20 cellular contexts compared by ENCODE assay signal in the genomic region with DNA sequence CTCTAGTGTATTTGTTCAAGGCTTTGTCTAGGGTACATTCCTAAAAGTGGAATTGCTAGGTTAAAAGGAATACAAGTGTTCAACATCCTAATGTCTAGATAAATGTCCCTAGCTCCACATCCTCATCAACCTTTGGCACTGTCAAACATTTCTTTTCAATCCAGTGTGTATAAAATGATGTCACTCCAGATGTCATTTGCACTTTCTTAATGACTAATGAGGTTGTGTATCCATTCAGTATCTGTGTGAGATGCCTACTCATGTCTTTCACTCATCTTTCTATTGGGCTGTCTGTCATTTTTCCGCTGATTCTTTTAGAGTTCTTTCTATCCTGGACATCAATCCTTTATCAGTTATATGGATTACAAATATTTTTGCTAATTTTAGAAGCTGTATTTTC. TPM values are rescaled to one million over a fixed set of nuclear protein-coding genes. Genes with fewer than 3 reads are reported as not detected.
"Had no signal": no experiment of that assay in that cellular context is flagged by ENCODE, and none has a peak within 500 bp of the region (broad histone marks: within the 10 kb centered on the region; RNA-seq: fewer than 3 reads in every experiment).

No MANE protein-coding gene starts in this region.

- DNase-seq: activated CD4-positive, alpha-beta T cell treated with anti-CD3 and anti-CD28 coated beads, Interleukin-2, amount 50 U/mL, for 4 hours; endodermal cell; left lung; lower lobe of right lung; stimulated activated CD4-positive, alpha-beta T cell treated with anti-CD3 and anti-CD28 coated beads, Interleukin-4, amount 100 ng/mL, for 1 hour; stomach; upper lobe of left lung had no signal

- H3K27ac Mint-ChIP-seq: activated T-helper 2 cell treated with anti-CD3 and anti-CD28 coated beads, Interferon-gamma antibody, Interleukin-2, Interleukin-4, amounts not matched to agents 10 μg/mL and 5 μg/mL and 100 μg/mL, durations not matched to agents 14 hours and 24 hours and 36 hours; dendritic cell treated with granulocyte-macrophage colony-stimulating factor and Interleukin-4, amounts not matched to agents 40 ng/mL and 50 ng/mL, for 4 days; endodermal cell had no signal

- H3K4me3 ChIP-seq: breast epithelium, esophagus muscularis mucosa, heart right ventricle, left lung, lower lobe of right lung, pancreas, prostate gland, skin epidermis, stomach, thyroid gland, upper lobe of left lung, vagina had no signal

- H3K36me3 ChIP-seq: breast epithelium, esophagus muscularis mucosa, heart right ventricle, left lung, lower lobe of right lung, pancreas, prostate gland, stomach, thyroid gland, upper lobe of left lung had no signal

- H3K36me3 Mint-ChIP-seq: naive thymus-derived CD8-positive, alpha-beta T cell had no signal

- H3K9me3 Mint-ChIP-seq: activated T-helper 2 cell treated with anti-CD3 and anti-CD28 coated beads, Interferon-gamma antibody, Interleukin-2, Interleukin-4, amounts not matched to agents 10 μg/mL and 5 μg/mL and 100 μg/mL, durations not matched to agents 14 hours and 24 hours and 36 hours; central memory CD8-positive, alpha-beta T cell; dendritic cell treated with granulocyte-macrophage colony-stimulating factor and Interleukin-4, amounts not matched to agents 40 ng/mL and 50 ng/mL, for 4 days; endodermal cell; naive thymus-derived CD8-positive, alpha-beta T cell; neural crest cell had no signal

- H3K4me1 Mint-ChIP-seq: central memory CD8-positive, alpha-beta T cell; naive thymus-derived CD8-positive, alpha-beta T cell; neural crest cell had no signal

- H3K4me3 Mint-ChIP-seq: central memory CD8-positive, alpha-beta T cell; dendritic cell treated with granulocyte-macrophage colony-stimulating factor and Interleukin-4, amounts not matched to agents 40 ng/mL and 50 ng/mL, for 4 days; endodermal cell; naive thymus-derived CD8-positive, alpha-beta T cell; neural crest cell had no signal

- H3K27me3 ChIP-seq: breast epithelium, esophagus muscularis mucosa, heart right ventricle, left lung, pancreas, stomach, thyroid gland, upper lobe of left lung, vagina had no signal

RNA-seq across cellular contexts. Expression of gene ARMH4, which starts 43.3 kb away (rescaled TPM):
- total RNA-seq: naive thymus-derived CD8-positive, alpha-beta T cell had no signal
